In genomic region chr1:165152727-165153126, GRCh38 we compare ENCODE assay signal across 10 cellular contexts.
DNase-seq lines count a peak whose midpoint lies in the region; ATAC-seq and TF ChIP-seq lines count a peak whose summit lies in the region.
"Had no signal": no experiment of that assay in that cellular context is flagged by ENCODE, and none has a peak within 500 bp of the region (broad histone marks: within the 10 kb centered on the region; RNA-seq: fewer than 3 reads in every experiment).

No MANE protein-coding gene starts in this region.

- no peaks in the 10 kb centered on the region for H3K27me3 ChIP-seq in SJCRH30

- no peak overlapping the region for H3K27ac ChIP-seq in HEK293 (ENCODE audit: extremely low read depth, low read depth, low read length)
- no peak overlapping the region for H3K27ac ChIP-seq in SJCRH30
- H3K27ac ChIP-seq: tibial artery had no signal

- 0 out of 2 replicates have a peak, but pooled peaks have one; percentile 14 for TF ChIP-seq CTCF in HEK293 (tag by site-specific recombination; IDR thresholded peaks at IDR 0.05)

- peak; percentile 92 for ATAC-seq in left lobe of liver
- no peak for ATAC-seq in HG02642 (IDR thresholded peaks at IDR 0.05; ENCODE audit: poor library complexity, unreplicated experiment)
- ATAC-seq: activated CD8-positive, alpha-beta T cell treated with anti-CD3 and anti-CD28 coated beads for 36 hours had no signal

- H3K36me3 ChIP-seq in HEK293 (ENCODE audit: control insufficient read depth in 2 of 2, insufficient read depth in 1 of 2, low read length in 2 of 2) (no peaks in the 10 kb centered on the region), SJCRH30 (no peaks in the 10 kb centered on the region)
- H3K36me3 ChIP-seq: tibial artery had no signal

- H3K4me1 ChIP-seq in HEK293 (ENCODE audit: control insufficient read depth, insufficient read depth, low read length) = no peaks in the 10 kb centered on the region; the same call in 1 of the 2 replicates
- H3K4me1 ChIP-seq in SJCRH30 = no peaks in the 10 kb centered on the region
- H3K4me1 ChIP-seq: tibial artery had no signal

- no peaks in the 10 kb centered on the region for H3K9me3 ChIP-seq in HEK293 (ENCODE audit: control insufficient read depth, insufficient read depth, low read depth, low read length)
- no peaks in the 10 kb centered on the region for H3K9me3 ChIP-seq in SJCRH30 (replicated peaks)
- H3K9me3 ChIP-seq: tibial artery had no signal

- CTCF ChIA-PET in HEK293 (lab: Yijun Ruan, JAX) = interaction anchor here (0.7 to 2.5 kb wide), 9 partner anchors 8 to 240 kb away, joined by 3 to 9 read pairs (median 4); no protein-coding TSS in a partner anchor

- H3K4me3 ChIP-seq in HEK293 (ENCODE audit: low read depth, low read length) (no peak overlapping the region), SJCRH30 (no peak overlapping the region)
- H3K4me3 ChIP-seq: tibial artery had no signal

- peak; percentile 36 for DNase-seq in COLO668 (lab: John Stamatoyannopoulos, UW; ENCODE audit: unreplicated experiment)
- peak; percentile 19 to 62 for DNase-seq in SJCRH30
- no peak for DNase-seq in left lobe of liver (ENCODE audit: low spot score)
- no peak for DNase-seq in activated gamma-delta T cell (lab: John Stamatoyannopoulos, UW)
- no peak for DNase-seq in A172 (ENCODE audit: low spot score)
- no peak for DNase-seq in glomerular visceral epithelial cell (ENCODE audit: extremely low spot score)
- DNase-seq: activated CD8-positive, alpha-beta T cell treated with anti-CD3 and anti-CD28 coated beads for 36 hours; tibial artery had no signal

- POLR2A ChIA-PET in HEK293 (lab: Yijun Ruan, JAX) = no interaction called here

TF ChIP-seq in HEK293, 187 proteins besides CTCF, POLR2A, EP300 and RAD21:
- no peak for TF ChIP-seq ZNF585B (tag by site-specific recombination; IDR thresholded peaks at IDR 0.05)
- no peak for TF ChIP-seq ZNF341 (tag by site-specific recombination; IDR thresholded peaks at IDR 0.05; ENCODE audit: low read depth)
- TF ChIP-seq PRDM6 (tag by site-specific recombination; IDR thresholded peaks at IDR 0.05) = peak; percentile 22; the same call in 1 of the 2 replicates
- TF ChIP-seq ZSCAN4 (tag by site-specific recombination; IDR thresholded peaks at IDR 0.05) = no peak

Comparison
In these comparisons a context has a peak if more than half of its experiments do, and no peak if none do; other contexts are left out.
1. DNase-seq: peak in COLO668 (single experiment) and SJCRH30 (2 of 2); none in left lobe of liver (single experiment), activated gamma-delta T cell (single experiment), A172 (single experiment) and glomerular visceral epithelial cell (single experiment).